ENCODE assay signal across 19 cellular contexts in the genomic region with DNA sequence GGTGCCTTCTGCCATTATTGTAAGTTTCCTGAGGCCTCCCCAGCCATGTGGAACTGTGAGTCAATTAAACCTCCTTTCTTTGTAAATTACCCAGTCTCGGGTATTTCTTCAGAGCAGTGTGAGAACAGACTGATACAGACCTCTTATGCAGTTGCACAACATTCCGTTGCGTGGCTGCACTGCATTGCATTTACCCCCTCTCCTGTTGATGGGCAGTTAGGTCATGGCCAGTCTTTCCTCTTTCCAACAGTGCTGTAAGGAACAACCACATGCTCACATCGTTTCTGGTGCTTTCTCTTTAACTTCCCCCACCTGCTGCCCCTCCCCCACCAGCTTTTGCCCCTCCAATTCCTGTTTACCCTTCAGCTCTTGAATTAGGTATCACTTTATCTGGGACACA. TPM values are rescaled to one million over a fixed set of nuclear protein-coding genes. Genes with fewer than 3 reads are reported as not detected.
A peak's percentile ranks its signal among the peaks of the same experiment; 100 is the strongest.
DNase-seq lines count a peak whose midpoint lies in the region; ATAC-seq lines count a peak whose summit lies in the region.
"Had no signal": no experiment of that assay in that cellular context is flagged by ENCODE, and none has a peak within 500 bp of the region (broad histone marks: within the 10 kb centered on the region; RNA-seq: fewer than 3 reads in every experiment).

No MANE protein-coding gene starts in this region.

- H3K4me1 Mint-ChIP-seq in natural killer cell treated with Interleukin-12 subunit alpha and Interleukin-12 subunit beta and Interleukin-15 and Interleukin-18, amount 100 ng/mL, for 72 hours (ENCODE audit: low read depth in 2 of 2) = peaks cover 4 to 11% of the 10 kb centered on the region in 2 donors
- H3K4me1 Mint-ChIP-seq in stimulated activated memory B cell treated with anti-CD40 and anti-IgM and Interleukin-4, amounts not matched to agents 10 μg/mL and 1 μg/mL and 100 μg/mL, for 72 hours = no peaks in the 10 kb centered on the region
- H3K4me1 Mint-ChIP-seq: central memory CD8-positive, alpha-beta T cell had no signal

- peak overlapping the region in 1 of 2 donors; percentile 28 for H3K27ac Mint-ChIP-seq in natural killer cell treated with Interleukin-12 subunit alpha and Interleukin-12 subunit beta and Interleukin-15 and Interleukin-18, amount 100 ng/mL, for 72 hours
- H3K27ac Mint-ChIP-seq in stimulated activated memory B cell treated with anti-CD40 and anti-IgM and Interleukin-4, amounts not matched to agents 10 μg/mL and 1 μg/mL and 100 μg/mL, for 72 hours = no peak overlapping the region
- H3K27ac Mint-ChIP-seq: effector memory CD8-positive, alpha-beta T cell; T-cell had no signal

- DNase-seq in GF-D8 (lab: John Stamatoyannopoulos, UW) (peak; percentile 50), NOMO-1 treated with DMSO at 0.1 percent for 48 hours (lab: John Stamatoyannopoulos, UW; ENCODE audit: unreplicated experiment) (peak; percentile 89), fibroblast of gingiva (ENCODE audit: low read depth) (peak; percentile 82), DMS 273 (lab: John Stamatoyannopoulos, UW; ENCODE audit: unreplicated experiment) (no peak)
- DNase-seq in natural killer cell treated with Interleukin-12 subunit alpha and Interleukin-12 subunit beta and Interleukin-15 and Interleukin-18, amount 100 ng/mL, for 72 hours (ENCODE audit: low spot score) = no peak
- no peak for DNase-seq in activated CD4-positive, alpha-beta T cell treated with anti-CD3 and anti-CD28 coated beads for 48 hours
- DNase-seq: effector memory CD8-positive, alpha-beta T cell; gastrocnemius medialis; Karpas-422; left ventricle myocardium inferior; NCI-H1436 treated with DMSO at 0.1 percent for 48 hours; stimulated activated CD4-positive, alpha-beta T cell treated with anti-CD3 and anti-CD28 coated beads, Interleukin-2, amount 100 ng/mL, for 24 hours; T-cell; WERI-Rb-1 had no signal

- ATAC-seq in natural killer cell treated with Interleukin-12 subunit alpha and Interleukin-12 subunit beta and Interleukin-15 and Interleukin-18, amount 100 ng/mL, for 72 hours = peak; percentile 77 to 81
- no peak for ATAC-seq in GM18873 (IDR thresholded peaks at IDR 0.05; ENCODE audit: low FRiP score, unreplicated experiment)
- no peak for ATAC-seq in stimulated activated memory B cell treated with anti-CD40 and anti-IgM and Interleukin-4, amounts not matched to agents 10 μg/mL and 1 μg/mL and 100 μg/mL, for 72 hours
- ATAC-seq: effector memory CD8-positive, alpha-beta T cell; gastrocnemius medialis; HCT116; sciatic nerve; T-cell had no signal

- H3K27me3 Mint-ChIP-seq in natural killer cell treated with Interleukin-12 subunit alpha and Interleukin-12 subunit beta and Interleukin-15 and Interleukin-18, amount 100 ng/mL, for 72 hours = peaks cover 0 to 14% of the 10 kb centered on the region in 2 donors
- no peaks in the 10 kb centered on the region for H3K27me3 Mint-ChIP-seq in stimulated activated memory B cell treated with anti-CD40 and anti-IgM and Interleukin-4, amounts not matched to agents 10 μg/mL and 1 μg/mL and 100 μg/mL, for 72 hours
- H3K27me3 Mint-ChIP-seq: central memory CD8-positive, alpha-beta T cell; T-cell had no signal

- no peaks in the 10 kb centered on the region for H3K9me3 Mint-ChIP-seq in natural killer cell treated with Interleukin-12 subunit alpha and Interleukin-12 subunit beta and Interleukin-15 and Interleukin-18, amount 100 ng/mL, for 72 hours
- H3K9me3 Mint-ChIP-seq in stimulated activated memory B cell treated with anti-CD40 and anti-IgM and Interleukin-4, amounts not matched to agents 10 μg/mL and 1 μg/mL and 100 μg/mL, for 72 hours = no peaks in the 10 kb centered on the region
- H3K9me3 Mint-ChIP-seq: central memory CD8-positive, alpha-beta T cell; effector memory CD8-positive, alpha-beta T cell; T-cell had no signal

- no peaks in the 10 kb centered on the region for H3K36me3 Mint-ChIP-seq in natural killer cell treated with Interleukin-12 subunit alpha and Interleukin-12 subunit beta and Interleukin-15 and Interleukin-18, amount 100 ng/mL, for 72 hours
- no peaks in the 10 kb centered on the region for H3K36me3 Mint-ChIP-seq in stimulated activated memory B cell treated with anti-CD40 and anti-IgM and Interleukin-4, amounts not matched to agents 10 μg/mL and 1 μg/mL and 100 μg/mL, for 72 hours
- H3K36me3 Mint-ChIP-seq: T-cell had no signal

- H3K4me3 Mint-ChIP-seq in natural killer cell treated with Interleukin-12 subunit alpha and Interleukin-12 subunit beta and Interleukin-15 and Interleukin-18, amount 100 ng/mL, for 72 hours = no peak overlapping the region
- H3K4me3 Mint-ChIP-seq in stimulated activated memory B cell treated with anti-CD40 and anti-IgM and Interleukin-4, amounts not matched to agents 10 μg/mL and 1 μg/mL and 100 μg/mL, for 72 hours = no peak overlapping the region
- H3K4me3 Mint-ChIP-seq: central memory CD8-positive, alpha-beta T cell; effector memory CD8-positive, alpha-beta T cell; T-cell had no signal

RNA-seq across cellular contexts. Expression of a gene that starts 43.5 kb away (rescaled TPM):
- 10 to 100 TPM; 11.3 to 18.2 TPM for total RNA-seq in natural killer cell treated with Interleukin-12 subunit alpha and Interleukin-12 subunit beta and Interleukin-15 and Interleukin-18, amount 100 ng/mL, for 72 hours

Comparison
In these comparisons a context has a peak if more than half of its experiments do, and no peak if none do; other contexts are left out.
1. DNase-seq: peak in GF-D8 (single experiment), NOMO-1 treated with DMSO at 0.1 percent for 48 hours (single experiment) and fibroblast of gingiva (single experiment); none in natural killer cell treated with Interleukin-12 subunit alpha and Interleukin-12 subunit beta and Interleukin-15 and Interleukin-18, amount 100 ng/mL, for 72 hours (single experiment), activated CD4-positive, alpha-beta T cell treated with anti-CD3 and anti-CD28 coated beads for 48 hours (single experiment) and DMS 273 (single experiment).
2. ATAC-seq: peak in natural killer cell treated with Interleukin-12 subunit alpha and Interleukin-12 subunit beta and Interleukin-15 and Interleukin-18, amount 100 ng/mL, for 72 hours (2 of 2); none in GM18873 (single experiment) and stimulated activated memory B cell treated with anti-CD40 and anti-IgM and Interleukin-4, amounts not matched to agents 10 μg/mL and 1 μg/mL and 100 μg/mL, for 72 hours (single experiment).